1 cellular context compared by ENCODE assay signal in the genomic region with DNA sequence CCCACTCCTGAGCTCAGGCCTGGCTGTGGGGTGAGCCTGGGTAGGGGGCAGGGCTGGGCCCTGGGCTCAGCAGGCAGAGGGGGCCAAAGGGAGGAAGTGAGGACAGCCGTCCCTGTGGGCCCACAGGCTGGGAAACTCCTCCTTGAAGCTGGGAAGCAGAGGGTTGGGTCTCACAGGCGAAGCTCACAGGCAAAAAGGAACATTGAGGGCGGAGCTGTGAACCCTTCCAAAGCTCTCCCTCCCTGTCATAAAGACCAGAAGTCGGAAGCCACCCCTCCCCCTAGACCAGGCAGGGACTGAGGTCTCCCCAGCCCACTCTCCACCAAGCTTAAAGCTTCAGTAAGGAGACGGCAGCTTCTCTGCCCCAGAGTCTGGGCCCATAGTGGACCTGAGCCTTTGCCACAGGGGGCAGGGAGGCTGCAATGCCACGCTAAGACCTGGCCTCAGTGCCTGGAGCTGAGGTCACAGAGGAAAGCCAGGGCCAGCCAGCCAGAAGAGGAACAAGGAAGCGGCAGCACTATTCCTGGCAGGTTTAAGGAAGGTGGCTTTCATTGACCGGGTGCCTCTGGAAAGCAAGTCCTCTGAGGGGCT.
TF ChIP-seq lines count a peak whose summit lies in the region.

No MANE protein-coding gene starts in this region.

TF ChIP-seq in H1, 55 proteins besides CTCF, POLR2A, EP300 and RAD21:
- TF ChIP-seq NANOG (IDR thresholded peaks at IDR 0.05; ENCODE audit: insufficient read depth, low read depth, low read length, poor library complexity, severe bottlenecking) = no peak
- no peak for TF ChIP-seq SRF (IDR thresholded peaks at IDR 0.05; ENCODE audit: low read depth, low read length)
- no peak for TF ChIP-seq BRCA1 (IDR thresholded peaks at IDR 0.05; ENCODE audit: low read depth, low read length)
- TF ChIP-seq FOSL1 (IDR thresholded peaks at IDR 0.05; ENCODE audit: insufficient read depth, low read depth, low read length) = no peak
- no peak for TF ChIP-seq ASH2L (IDR thresholded peaks at IDR 0.05; ENCODE audit: low read length)
- TF ChIP-seq RXRA (IDR thresholded peaks at IDR 0.05; ENCODE audit: insufficient read depth, low read depth, low read length) = no peak
- no peak for TF ChIP-seq JUN (IDR thresholded peaks at IDR 0.05; ENCODE audit: low read depth, low read length)
- TF ChIP-seq KDM1A (IDR thresholded peaks at IDR 0.05; ENCODE audit: borderline replicate concordance, low read length) = no peak
- TF ChIP-seq POU5F1 (IDR thresholded peaks at IDR 0.05; ENCODE audit: low read depth, low read length) = no peak
- no peak for TF ChIP-seq SP1 (IDR thresholded peaks at IDR 0.05; ENCODE audit: low read depth, low read length)
- TF ChIP-seq SUZ12 (IDR thresholded peaks at IDR 0.05; ENCODE audit: low read length) = no peak
- no peak; the same call in 1 of the 2 replicates for TF ChIP-seq RBBP5 (IDR thresholded peaks at IDR 0.05; ENCODE audit: borderline replicate concordance, low read depth, low read length)
- TF ChIP-seq, protein P1, sequence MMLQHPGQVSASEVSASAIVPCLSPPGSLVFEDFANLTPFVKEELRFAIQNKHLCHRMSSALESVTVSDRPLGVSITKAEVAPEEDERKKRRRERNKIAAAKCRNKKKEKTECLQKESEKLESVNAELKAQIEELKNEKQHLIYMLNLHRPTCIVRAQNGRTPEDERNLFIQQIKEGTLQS (IDR thresholded peaks at IDR 0.05; ENCODE audit: insufficient read depth, low read depth, low read length) = no peak
- no peak for TF ChIP-seq JUND (IDR thresholded peaks at IDR 0.05; ENCODE audit: low read length)
- TF ChIP-seq CTBP2 (IDR thresholded peaks at IDR 0.05; ENCODE audit: borderline replicate concordance, insufficient read depth, insufficient read length, low read length) = no peak
- no peak for TF ChIP-seq HDAC2 (IDR thresholded peaks at IDR 0.05; ENCODE audit: borderline replicate concordance in 1 of 2, low read depth in 2 of 2, low read length in 2 of 2)
- TF ChIP-seq NRF1 (IDR thresholded peaks at IDR 0.05; ENCODE audit: low read depth, low read length) = no peak
- TF ChIP-seq SP2 (IDR thresholded peaks at IDR 0.05; ENCODE audit: low read length) = no peak
